In genomic region chr6:31900917-31901414, GRCh38 we compare ENCODE assay signal across 8 cellular contexts. TPM values are rescaled to one million over a fixed set of nuclear protein-coding genes. Genes with fewer than 3 reads are reported as not detected.
DNase-seq lines count a peak whose midpoint lies in the region; ATAC-seq and TF ChIP-seq lines count a peak whose summit lies in the region.

No MANE protein-coding gene starts in this region.

- H3K4me3 Mint-ChIP-seq in MCF 10A (ENCODE audit: unreplicated experiment) (peak overlapping the region; percentile 67), memory B cell (peak overlapping the region; percentile 32), type B pancreatic cell (peak overlapping the region; percentile 78)

- DNase-seq in heart right ventricle = no peak
- no peak for DNase-seq in left cardiac atrium
- DNase-seq in MCF 10A (ENCODE audit: unreplicated experiment) = no peak
- DNase-seq in memory B cell (ENCODE audit: low spot score in 2 of 2) = no peak
- DNase-seq in type B pancreatic cell (ENCODE audit: extremely low spot score, unreplicated experiment) = no peak
- no peak for DNase-seq in H4 (ENCODE audit: low spot score)
- no peak for DNase-seq in NOMO-1 treated with dmso at 0.1 percent for 144 hours (lab: John Stamatoyannopoulos, UW; ENCODE audit: unreplicated experiment)

- H3K9me3 Mint-ChIP-seq in MCF 10A (ENCODE audit: unreplicated experiment) (no peaks in the 10 kb centered on the region), memory B cell (no peaks in the 10 kb centered on the region), type B pancreatic cell (no peaks in the 10 kb centered on the region)

- TF ChIP-seq CTCF in heart right ventricle (IDR thresholded peaks at IDR 0.05) (no peak), MCF 10A (IDR thresholded peaks at IDR 0.05; ENCODE audit: unreplicated experiment) (no peak), type B pancreatic cell (conservative IDR thresholded peaks at IDR 0.05) (no peak)

- peak overlapping the region; percentile 65 to 92 (median 85) for H3K27ac ChIP-seq in heart right ventricle

- peak in 1 of 8 donors; percentile 2 for ATAC-seq in heart right ventricle
- ATAC-seq in left cardiac atrium = no peak
- ATAC-seq in memory B cell (ENCODE audit: low read depth) = no peak
- ATAC-seq in GM18511 (IDR thresholded peaks at IDR 0.05; ENCODE audit: unreplicated experiment) = no peak

- no peak overlapping the region for H3K27ac Mint-ChIP-seq in MCF 10A (ENCODE audit: low read depth, unreplicated experiment)
- no peak overlapping the region for H3K27ac Mint-ChIP-seq in memory B cell
- H3K27ac Mint-ChIP-seq in type B pancreatic cell = peak overlapping the region; percentile 55

- H3K36me3 Mint-ChIP-seq in MCF 10A (ENCODE audit: insufficient read depth, unreplicated experiment) = peaks cover 18% of the 10 kb centered on the region
- H3K36me3 Mint-ChIP-seq in memory B cell = no peaks in the 10 kb centered on the region
- no peaks in the 10 kb centered on the region for H3K36me3 Mint-ChIP-seq in type B pancreatic cell

- H3K27me3 Mint-ChIP-seq in MCF 10A (ENCODE audit: insufficient read depth, unreplicated experiment) (no peaks in the 10 kb centered on the region), memory B cell (no peaks in the 10 kb centered on the region), type B pancreatic cell (no peaks in the 10 kb centered on the region)

- 31 to 39% methylated on average over 29 of the region's 29 CpGs for WGBS in heart right ventricle, 2 donors

- POLR2A ChIA-PET in MCF 10A (lab: Yijun Ruan, JAX) = interaction anchor here (0.6 to 2.2 kb wide), 6 partner anchors 16 to 198 kb away, joined by 3 to 7 read pairs (median 4); partner anchors contain the start of genes ABHD16A and LSM2

- H3K36me3 ChIP-seq in heart right ventricle = peaks cover 0 to 6% (median 0%) of the 10 kb centered on the region in 9 donors

- BruUV-seq in MCF 10A (replicated peaks; lab: Mats Ljungman, UMichigan) = no TSS peak

- intact Hi-C loops in heart right ventricle (cut with DNase I) = loop anchor here in 8 of 10 donors (5.0 to 10.0 kb wide), 4 partner anchors 51 to 354 kb away; partner anchors contain the start of genes NELFE (in 5 of the 8), SKIC2 (in 5 of the 8), ATP6V1G2 (in 1 of the 8) and NFKBIL1 (in 1 of the 8)
- intact Hi-C loops in left cardiac atrium (cut with DNase I) = no loop called here
- intact Hi-C loops in MCF 10A (cut with micrococcal nuclease) = no loop called here

- H3K9me3 ChIP-seq in heart right ventricle = no peaks in the 10 kb centered on the region

- H3K27me3 ChIP-seq in heart right ventricle = no peaks in the 10 kb centered on the region

- H3K4me1 Mint-ChIP-seq in MCF 10A (ENCODE audit: insufficient read depth, unreplicated experiment) (peaks cover 26% of the 10 kb centered on the region), memory B cell (peaks cover 27% of the 10 kb centered on the region), type B pancreatic cell (ENCODE audit: unreplicated experiment) (peaks cover 16% of the 10 kb centered on the region)

- H3K4me1 ChIP-seq in heart right ventricle = peaks cover 3 to 52% (median 38%) of the 10 kb centered on the region in 9 donors

- CTCF ChIA-PET in MCF 10A (lab: Yijun Ruan, JAX) = interaction anchor here (0.6 kb wide), 1 partner anchor 95 kb away, joined by 3 read pairs; no protein-coding TSS in a partner anchor

- H3K4me3 ChIP-seq in heart right ventricle = peak overlapping the region in 9 of 10 donors; percentile 49 to 84 (median 65)

RNA-seq across cellular contexts. Expression of gene ZBTB12, which starts 0.9 kb away (rescaled TPM):
- total RNA-seq in heart right ventricle (1 to 10 TPM; 1.5 to 4.9 (median 2.8) TPM), left cardiac atrium (1 to 10 TPM; 2.5 to 4.6 TPM), MCF 10A (2022) (3.6 and 4.0 TPM in 2 replicates), type B pancreatic cell (ENCODE audit: low replicate concordance) (8.2 and 37.7 TPM in 2 replicates)
- 1 to 10 TPM; 2.0 TPM for polyA plus RNA-seq in heart right ventricle
- total RNA-seq in H4 (2014; rRNA removed; shearing (Covaris generic)) = 0.62 and 0.70 TPM in 2 replicates

RNA-seq across cellular contexts. Expression of gene EHMT2, which starts 3.5 kb away (rescaled TPM):
- total RNA-seq in heart right ventricle = 10 to 100 TPM in 9 of 10 donors, 1 to 10 TPM in 1; 6.4 to 18.7 (median 14.2) TPM
- polyA plus RNA-seq in heart right ventricle = 10 to 100 TPM; 13.2 to 21.7 TPM
- 10 to 100 TPM; 12.9 to 20.2 TPM for total RNA-seq in left cardiac atrium
- 20.2 and 21.8 TPM in 2 replicates for total RNA-seq in MCF 10A (2022)
- 59.9 and 136 TPM in 2 replicates for total RNA-seq in type B pancreatic cell (ENCODE audit: low replicate concordance)
- total RNA-seq in H4 (2014; rRNA removed; shearing (Covaris generic)) = 44.6 and 49.6 TPM in 2 replicates

RNA-seq across cellular contexts. Expression of gene SLC44A4, which starts 22.2 kb away (rescaled TPM):
- under 1 TPM in 2 of 10 donors, not detected in 8; 0.14 to 0.24 TPM for total RNA-seq in heart right ventricle
- polyA plus RNA-seq in heart right ventricle = under 1 TPM in 1 of 2 donors, not detected in 1; 0.03 TPM
- not detected for total RNA-seq in left cardiac atrium
- not detected in 2 replicates for total RNA-seq in MCF 10A (2022)
- 8.8 and 10.6 TPM in 2 replicates for total RNA-seq in type B pancreatic cell (ENCODE audit: low replicate concordance)
- not detected in 2 replicates for total RNA-seq in H4 (2014; rRNA removed; shearing (Covaris generic))

RNA-seq across cellular contexts. Expression of gene C2, which starts 26.6 kb away (rescaled TPM):
- total RNA-seq in heart right ventricle = 10 to 100 TPM in 2 of 10 donors, 1 to 10 TPM in 8; 2.0 to 63.0 (median 4.2) TPM
- polyA plus RNA-seq in heart right ventricle = 1 to 10 TPM; 1.1 to 1.7 TPM
- total RNA-seq in left cardiac atrium = 10 to 100 TPM; 12.3 to 30.0 TPM
- total RNA-seq in MCF 10A (2022) = not detected in 2 replicates
- 2.2 and 3.6 TPM in 2 replicates for total RNA-seq in type B pancreatic cell (ENCODE audit: low replicate concordance)
- 0.75 TPM in 1 of 2 replicates, not detected in the other for total RNA-seq in H4 (2014; rRNA removed; shearing (Covaris generic))

RNA-seq across cellular contexts. Expression of gene NEU1, which starts 38.3 kb away (rescaled TPM):
- 10 to 100 TPM; 18.1 to 32.4 (median 22.3) TPM for total RNA-seq in heart right ventricle
- 10 to 100 TPM; 15.7 to 48.0 TPM for polyA plus RNA-seq in heart right ventricle
- total RNA-seq in left cardiac atrium = 10 to 100 TPM; 26.8 to 31.8 TPM
- total RNA-seq in MCF 10A (2022) = 19.7 and 43.8 TPM in 2 replicates
- 46.9 and 62.5 TPM in 2 replicates for total RNA-seq in type B pancreatic cell (ENCODE audit: low replicate concordance)
- 91.5 and 101 TPM in 2 replicates for total RNA-seq in H4 (2014; rRNA removed; shearing (Covaris generic))

Comparison
In these comparisons a context has a peak if more than half of its experiments do, and no peak if none do; other contexts are left out.
1. intact Hi-C loops: an anchor here in heart right ventricle (5.0 to 10.0 kb wide); none called in left cardiac atrium and MCF 10A.